9 cellular contexts compared by ENCODE assay signal in the genomic region with DNA sequence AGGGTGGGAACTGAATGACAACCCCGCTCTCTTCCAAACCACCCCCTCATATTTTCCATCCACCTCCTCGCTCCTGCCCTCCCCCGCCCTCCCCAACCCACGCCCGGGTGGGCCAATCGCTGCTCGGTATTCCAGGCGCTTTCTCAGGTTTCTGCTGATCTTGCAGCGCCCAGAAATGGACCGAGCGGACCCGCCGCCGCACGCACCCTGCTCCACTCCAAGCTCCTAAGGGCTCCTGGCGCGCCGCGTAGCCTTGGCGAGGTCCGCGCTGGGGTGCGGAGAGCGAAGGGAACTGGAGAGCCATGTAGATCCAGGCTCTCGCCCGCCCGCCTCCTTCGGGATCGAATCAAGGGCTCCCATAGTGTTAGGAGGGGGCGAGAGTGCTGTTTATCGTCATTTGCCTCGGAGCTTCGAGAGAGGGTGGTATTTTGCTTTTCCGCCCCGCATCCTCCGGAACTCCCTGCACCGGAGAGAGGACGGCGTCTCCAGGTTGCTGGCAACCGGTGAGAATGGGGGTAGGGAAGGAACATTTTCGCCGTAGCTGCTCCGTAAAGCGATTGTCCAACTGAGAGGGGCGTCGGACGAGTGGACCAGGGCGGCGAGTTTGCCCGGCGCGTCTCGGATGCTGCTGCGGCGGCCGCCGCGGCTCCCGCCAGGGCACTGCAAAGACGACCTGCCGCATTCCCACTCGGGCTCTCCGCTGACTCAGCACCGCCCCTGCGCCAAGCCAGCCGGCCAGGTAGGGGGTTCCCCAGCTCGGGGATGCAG. TPM values are rescaled to one million over a fixed set of nuclear protein-coding genes. Genes with fewer than 3 reads are reported as not detected.
DNase-seq lines count a peak whose midpoint lies in the region; ATAC-seq, FAIRE-seq and TF ChIP-seq lines count a peak whose summit lies in the region.
"Had no signal": no experiment of that assay in that cellular context is flagged by ENCODE, and none has a peak within 500 bp of the region (broad histone marks: within the 10 kb centered on the region; RNA-seq: fewer than 3 reads in every experiment).

Gene KCNA1, plus strand, starts transcription at position 172 of the 768 bp plus-strand sequence. CDS start 1,474 bp downstream, outside the sequence.

- H3K4me3 Mint-ChIP-seq in astrocyte (ENCODE audit: unreplicated experiment) = peak within 1 kb of the TSS; percentile 86
- H3K4me3 Mint-ChIP-seq in immature natural killer cell = peak within 1 kb of the TSS; percentile 82 to 86 (median 84)

- peaks cover 5% of the 10 kb centered on the region for H3K36me3 Mint-ChIP-seq in astrocyte (ENCODE audit: low read depth, unreplicated experiment)
- H3K36me3 Mint-ChIP-seq in immature natural killer cell = peaks cover 0 to 7% (median 7%) of the 10 kb centered on the region in 3 donors

- no peak for FAIRE-seq in astrocyte (lab: Jason Lieb, UNC)

- no peak for TF ChIP-seq CTCF in AG10803 (conservative IDR thresholded peaks at IDR 0.05; ENCODE audit: low read length)
- no peak for TF ChIP-seq CTCF in astrocyte (IDR thresholded peaks at IDR 0.05; ENCODE audit: insufficient read depth, low read depth, low read length)

- no peaks in the 10 kb centered on the region for H3K36me3 ChIP-seq in astrocyte (ENCODE audit: insufficient read depth, low read length)

- H3K27ac Mint-ChIP-seq in astrocyte (ENCODE audit: unreplicated experiment) (peak within 1 kb of the TSS; percentile 75), immature natural killer cell (peak within 1 kb of the TSS in 1 of 6 donors; percentile 8)
- H3K27ac Mint-ChIP-seq: activated naive CD4-positive, alpha-beta T cell treated with anti-CD3 and anti-CD28 coated beads, Interleukin-2, amount 50 U/mL, for 72 hours had no signal

- peaks cover 17% of the 10 kb centered on the region for H3K4me1 ChIP-seq in astrocyte (ENCODE audit: insufficient read depth, low read length)

- CTCF ChIA-PET in HEK293T (lab: Yijun Ruan, JAX) = interaction anchor here (1.2 to 2.9 kb wide), 3 partner anchors 13 to 55 kb away, joined by 5 to 11 read pairs (median 5); no protein-coding TSS in a partner anchor

- peak within 1 kb of the TSS; percentile 41 for H3K4me3 ChIP-seq in AG10803 (ENCODE audit: low read length)
- H3K4me3 ChIP-seq in astrocyte (ENCODE audit: insufficient read depth, low read depth, low read length) = peak within 1 kb of the TSS; percentile 64

- no peaks in the 10 kb centered on the region for H4K20me1 ChIP-seq in astrocyte (ENCODE audit: insufficient read depth, low read length)

- peaks cover 7% of the 10 kb centered on the region for H3K9me3 ChIP-seq in astrocyte (ENCODE audit: insufficient read depth, low read depth, low read length)

- peaks cover 57% of the 10 kb centered on the region for H3K27me3 ChIP-seq in astrocyte (ENCODE audit: insufficient read depth, low read length)

- H2AFZ ChIP-seq in astrocyte (ENCODE audit: low read depth, low read length) = peak within 1 kb of the TSS; percentile 89

- DNase-seq in AG10803 (ENCODE audit: low read depth) = peak; percentile 10
- peak; percentile 38 for DNase-seq in HEK293T (ENCODE audit: extremely low spot score)
- peak; percentile 26 for DNase-seq in astrocyte (ENCODE audit: low read depth)
- DNase-seq in immature natural killer cell = no peak
- peak; percentile 14 to 24 for DNase-seq in stimulated activated CD4-positive, alpha-beta T cell treated with anti-CD3 and anti-CD28 coated beads, Interleukin-4, amount 100 ng/mL, for 4 hours
- no peak for DNase-seq in NCI-H526 treated with DMSO at 0.1 percent for 48 hours (lab: John Stamatoyannopoulos, UW)

- ATAC-seq in GM21526 (IDR thresholded peaks at IDR 0.05; ENCODE audit: low FRiP score, unreplicated experiment) = no peak
- no peak for ATAC-seq in HG03108 (IDR thresholded peaks at IDR 0.05; ENCODE audit: unreplicated experiment)

- H3K9me3 Mint-ChIP-seq in astrocyte (ENCODE audit: unreplicated experiment) (peaks cover 6% of the 10 kb centered on the region), immature natural killer cell (peaks cover 0 to 6% (median 0%) of the 10 kb centered on the region in 6 donors)
- H3K9me3 Mint-ChIP-seq: activated naive CD4-positive, alpha-beta T cell treated with anti-CD3 and anti-CD28 coated beads, Interleukin-2, amount 50 U/mL, for 72 hours had no signal

- POLR2A ChIA-PET in HEK293T (lab: Yijun Ruan, JAX) = no interaction called here

- no peak within 1 kb of the TSS for H3K27ac ChIP-seq in astrocyte (ENCODE audit: low read depth, low read length)

- no peaks in the 10 kb centered on the region for H3K79me2 ChIP-seq in astrocyte (ENCODE audit: insufficient read depth, low read length)

- H3K4me1 Mint-ChIP-seq in astrocyte (ENCODE audit: low read depth, unreplicated experiment) (peaks cover 2% of the 10 kb centered on the region), immature natural killer cell (peaks cover 14 to 23% of the 10 kb centered on the region in 2 donors)

- H3K4me2 ChIP-seq in astrocyte (ENCODE audit: low read length) = peak within 1 kb of the TSS; percentile 95

- H3K27me3 Mint-ChIP-seq in astrocyte (ENCODE audit: low read depth, unreplicated experiment) (peaks cover 51% of the 10 kb centered on the region), immature natural killer cell (ENCODE audit: low read depth in 3 of 3) (peaks cover 5 to 19% (median 13%) of the 10 kb centered on the region in 3 donors)

- peak within 1 kb of the TSS; percentile 38 for H3K9ac ChIP-seq in astrocyte (ENCODE audit: low read length)

TF ChIP-seq in HEK293T, 16 proteins besides CTCF, POLR2A, EP300 and RAD21:
- no peak for TF ChIP-seq SUZ12 (IDR thresholded peaks at IDR 0.05)

RNA-seq across cellular contexts. Expression of gene KCNA1, which starts in this region (rescaled TPM):
- total RNA-seq in astrocyte = 0.27 and 0.60 TPM in 2 replicates
- not detected for polyA plus RNA-seq in immature natural killer cell

Comparison
In these comparisons a context has a peak if more than half of its experiments do, and no peak if none do; other contexts are left out.
1. Peak in DNase-seq, H3K4me3 ChIP-seq, H3K9ac ChIP-seq and H3K4me2 ChIP-seq in astrocyte; RNA of the gene not detected or under 1 TPM.
2. DNase-seq: peak in AG10803 (single experiment), HEK293T (single experiment) and stimulated activated CD4-positive, alpha-beta T cell treated with anti-CD3 and anti-CD28 coated beads, Interleukin-4, amount 100 ng/mL, for 4 hours (2 of 2); none in immature natural killer cell (0 of 3) and NCI-H526 treated with DMSO at 0.1 percent for 48 hours (single experiment).